Comparison of ENCODE assay signal across 8 cellular contexts in the genomic region with DNA sequence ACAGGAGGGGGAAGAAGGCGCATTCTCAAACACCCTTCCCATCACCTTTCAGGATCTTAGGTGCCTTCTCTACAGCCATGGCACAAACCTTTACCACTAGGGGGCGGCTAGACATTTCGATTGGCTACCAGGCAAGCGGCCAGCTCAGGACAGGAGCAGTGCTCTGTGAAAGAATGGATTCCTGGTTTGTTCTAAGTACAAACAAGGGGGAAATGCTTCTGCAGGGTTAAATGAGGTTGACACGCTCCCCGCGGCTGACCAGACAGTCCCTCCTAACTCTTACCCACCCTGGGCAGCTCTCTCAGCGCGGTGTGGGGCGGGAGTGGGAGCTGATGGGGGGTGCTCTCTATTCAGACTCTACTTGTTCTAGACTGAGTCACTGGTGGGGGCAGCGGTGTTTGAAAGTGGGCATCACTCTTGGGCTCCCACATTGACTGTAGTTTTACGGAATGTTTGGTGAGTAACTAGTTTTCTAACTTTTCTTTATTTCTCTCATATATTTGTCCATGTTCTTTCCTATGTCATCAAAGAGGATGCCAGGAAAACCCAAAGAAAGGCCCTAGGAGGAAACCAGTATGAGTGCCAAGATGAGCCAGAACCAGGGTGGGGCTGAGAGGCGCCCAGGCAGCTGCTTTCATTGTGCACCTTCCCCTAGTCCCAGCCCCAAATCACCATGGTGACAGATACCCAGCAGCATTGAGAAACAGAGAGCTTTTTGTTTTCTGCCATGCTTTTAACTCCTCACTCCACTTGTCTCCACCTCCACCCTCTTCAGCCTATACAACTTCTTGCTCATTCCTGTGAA.
DNase-seq lines count a peak whose midpoint lies in the region; ATAC-seq and TF ChIP-seq lines count a peak whose summit lies in the region.

No MANE protein-coding gene starts in this region.

- peaks cover 2% of the 10 kb centered on the region for H3K4me1 Mint-ChIP-seq in activated B cell treated with CpG ODN at 0.5 μM for 24 hours

- H3K9me3 Mint-ChIP-seq in activated B cell treated with CpG ODN at 0.5 μM for 24 hours = no peaks in the 10 kb centered on the region

- DNase-seq in D341Med (ENCODE audit: low spot score) (peak; percentile 80), NCI-H2227 treated with DMSO at 0.1 percent for 48 hours (lab: John Stamatoyannopoulos, UW) (peak; percentile 69), activated B cell treated with CpG ODN at 0.5 μM for 24 hours (no peak), middle frontal gyrus (ENCODE audit: extremely low spot score, low spot score) (peak; percentile 36), superior temporal gyrus (ENCODE audit: extremely low spot score) (peak; percentile 95)

- H3K27ac Mint-ChIP-seq in activated B cell treated with CpG ODN at 0.5 μM for 24 hours = no peak overlapping the region

- POLR2A ChIA-PET in activated B cell treated with CpG ODN at 0.5 μM for 24 hours (lab: Charles Lee) = no interaction called here

- intact Hi-C loops in activated B cell treated with CpG ODN at 0.5 μM for 24 hours (cut with micrococcal nuclease) = no loop called here

- ATAC-seq in GM19372 (IDR thresholded peaks at IDR 0.05; ENCODE audit: low read depth, unreplicated experiment) (peak; percentile 90), HG03432 (IDR thresholded peaks at IDR 0.05; ENCODE audit: unreplicated experiment) (peak; percentile 94), activated B cell treated with CpG ODN at 0.5 μM for 24 hours (ENCODE audit: low read depth) (peak; percentile 31), esophagus mucosa (peak; percentile 84)

- no peak overlapping the region for H3K4me3 Mint-ChIP-seq in activated B cell treated with CpG ODN at 0.5 μM for 24 hours

- no peaks in the 10 kb centered on the region for H3K36me3 Mint-ChIP-seq in activated B cell treated with CpG ODN at 0.5 μM for 24 hours (ENCODE audit: low read depth)

- no peak for TF ChIP-seq CTCF in activated B cell treated with CpG ODN at 0.5 μM for 24 hours (IDR thresholded peaks at IDR 0.05)

- peaks cover 16% of the 10 kb centered on the region for H3K27me3 Mint-ChIP-seq in activated B cell treated with CpG ODN at 0.5 μM for 24 hours

- CTCF ChIA-PET in activated B cell treated with CpG ODN at 0.5 μM for 24 hours (lab: Charles Lee) = interaction anchor here (2.8 kb wide), 1 partner anchor 599 kb away, joined by 21 read pairs; no protein-coding TSS in a partner anchor

Comparison
In these comparisons a context has a peak if more than half of its experiments do, and no peak if none do; other contexts are left out.
1. ATAC-seq: peak in every context shown above with its lines; median percentile 94 in HG03432; 90 in GM19372; 84 in esophagus mucosa; 31 in activated B cell treated with CpG ODN at 0.5 μM for 24 hours.